27 cellular contexts compared by ENCODE assay signal in genomic region chr12:124022161-124022560, GRCh38.
"Had no signal": no experiment of that assay in that cellular context is flagged by ENCODE, and none has a peak within 500 bp of the region (broad histone marks: within the 10 kb centered on the region; RNA-seq: fewer than 3 reads in every experiment).

No MANE protein-coding gene starts in this region.

- H3K36me3 ChIP-seq: lower lobe of right lung, neural progenitor cell, neutrophil, right atrium auricular region, transverse colon, upper lobe of left lung, vagina had no signal

- H3K9ac ChIP-seq: neural progenitor cell, parathyroid adenoma had no signal

- H3K9me3 ChIP-seq: lower lobe of right lung, neutrophil, right atrium auricular region, transverse colon, upper lobe of left lung, vagina had no signal

- H3K27ac ChIP-seq: lower lobe of right lung, neural progenitor cell, neutrophil, parathyroid adenoma, right atrium auricular region, skin epidermis, transverse colon, upper lobe of left lung, vagina had no signal

- DNase-seq: hippocampal formation; kidney glomerular epithelial cell; left cardiac atrium; left ventricle myocardium superior; lower lobe of right lung; mammary epithelial cell; mesendoderm; naive B cell; natural killer cell; nephron progenitor cell; occipital lobe; stimulated activated CD4-positive, alpha-beta T cell treated with anti-CD3 and anti-CD28 coated beads, Interleukin-12 subunit alpha, Interleukin-12 subunit beta, amount 100 ng/mL, for 4 hours; stimulated activated CD4-positive, alpha-beta T cell treated with anti-CD3 and anti-CD28 coated beads, Interleukin-15, amount 100 ng/mL, for 24 hours; stimulated activated CD4-positive, alpha-beta T cell treated with anti-CD3 and anti-CD28 coated beads, Interleukin-2, amount 100 ng/mL, for 24 hours; stimulated activated CD4-positive, alpha-beta T cell treated with anti-CD3 and anti-CD28 coated beads, Interleukin-4, amount 100 ng/mL, for 1 hour; stimulated activated naive CD4-positive, alpha-beta T cell; substantia nigra; transverse colon; upper lobe of left lung had no signal

- ATAC-seq: left cardiac atrium, left lobe of liver, left ventricle myocardium superior, lower lobe of right lung, natural killer cell, sciatic nerve had no signal

- H3K4me1 ChIP-seq: neural progenitor cell, upper lobe of left lung had no signal

- H3K4me2 ChIP-seq: neural progenitor cell had no signal

- H3K4me3 ChIP-seq: lower lobe of right lung, neural progenitor cell, right atrium auricular region, skin epidermis, transverse colon, upper lobe of left lung, vagina had no signal

- H3K27me3 ChIP-seq: neural progenitor cell, neutrophil, right atrium auricular region, transverse colon, upper lobe of left lung, vagina had no signal
